14 cellular contexts compared by ENCODE assay signal in genomic region chr14:54654600-54654999, GRCh38.
A peak's percentile ranks its signal among the peaks of the same experiment; 100 is the strongest.
DNase-seq lines count a peak whose midpoint lies in the region; ATAC-seq and TF ChIP-seq lines count a peak whose summit lies in the region.
"Had no signal": no experiment of that assay in that cellular context is flagged by ENCODE, and none has a peak within 500 bp of the region (broad histone marks: within the 10 kb centered on the region; RNA-seq: fewer than 3 reads in every experiment).

No MANE protein-coding gene starts in this region.

- peak overlapping the region; percentile 58 for H3K27ac Mint-ChIP-seq in dendritic cell treated with granulocyte-macrophage colony-stimulating factor and Interleukin-4, amounts not matched to agents 40 ng/mL and 50 ng/mL, for 4 days
- peak overlapping the region; percentile 70 for H3K27ac Mint-ChIP-seq in type B pancreatic cell
- H3K27ac Mint-ChIP-seq: activated T-cell treated with anti-CD3 and anti-CD28 coated beads, Interleukin-2, amount 50 U/mL, for 24 hours; CD8-positive, alpha-beta memory T cell; stimulated activated naive B cell treated with anti-CD40 and anti-IgM and Interleukin-4, amounts not matched to agents 10 μg/mL and 1 μg/mL and 100 μg/mL, for 72 hours; T-cell had no signal

- no peak overlapping the region for H3K4me3 Mint-ChIP-seq in dendritic cell treated with granulocyte-macrophage colony-stimulating factor and Interleukin-4, amounts not matched to agents 40 ng/mL and 50 ng/mL, for 4 days
- no peak overlapping the region for H3K4me3 Mint-ChIP-seq in type B pancreatic cell
- H3K4me3 Mint-ChIP-seq: activated T-cell treated with anti-CD3 and anti-CD28 coated beads, Interleukin-2, amount 50 U/mL, for 24 hours; CD8-positive, alpha-beta memory T cell; stimulated activated naive B cell treated with anti-CD40 and anti-IgM and Interleukin-4, amounts not matched to agents 10 μg/mL and 1 μg/mL and 100 μg/mL, for 72 hours; T-cell had no signal

- H3K4me3 ChIP-seq in RWPE2 (ENCODE audit: severe bottlenecking) (no peak overlapping the region), muscle layer of duodenum (ENCODE audit: low read depth in 1 of 2, low read length in 2 of 2) (no peak overlapping the region)
- H3K4me3 ChIP-seq: pancreas had no signal

- peaks cover 27% of the 10 kb centered on the region for H3K4me1 Mint-ChIP-seq in dendritic cell treated with granulocyte-macrophage colony-stimulating factor and Interleukin-4, amounts not matched to agents 40 ng/mL and 50 ng/mL, for 4 days (ENCODE audit: low read depth)
- peaks cover 33% of the 10 kb centered on the region for H3K4me1 Mint-ChIP-seq in type B pancreatic cell (ENCODE audit: unreplicated experiment)
- H3K4me1 Mint-ChIP-seq: CD8-positive, alpha-beta memory T cell; T-cell had no signal

- no peak for ATAC-seq in RWPE2 (ENCODE audit: low read depth)
- ATAC-seq: stimulated activated naive B cell treated with anti-CD40 and anti-IgM and Interleukin-4, amounts not matched to agents 10 μg/mL and 1 μg/mL and 100 μg/mL, for 72 hours; T-cell had no signal

- H3K27me3 ChIP-seq in RWPE2 (ENCODE audit: insufficient read depth, poor library complexity, severe bottlenecking) (no peaks in the 10 kb centered on the region), muscle layer of duodenum (ENCODE audit: low read depth, low read length) (no peaks in the 10 kb centered on the region)
- H3K27me3 ChIP-seq: pancreas had no signal

- H3K36me3 ChIP-seq in RWPE2 (ENCODE audit: low read depth) (no peaks in the 10 kb centered on the region), muscle layer of duodenum (ENCODE audit: control insufficient read depth in 1 of 2, insufficient read depth in 2 of 2, low read length in 2 of 2) (peaks cover 0 to 3% of the 10 kb centered on the region in 2 donors)
- H3K36me3 ChIP-seq: pancreas had no signal

- H3K9me3 ChIP-seq in RWPE2 (ENCODE audit: severe bottlenecking) (no peaks in the 10 kb centered on the region), muscle layer of duodenum (ENCODE audit: control insufficient read depth in 1 of 2, low read length in 2 of 2) (no peaks in the 10 kb centered on the region)
- H3K9me3 ChIP-seq: pancreas had no signal

- TF ChIP-seq CTCF in RWPE2 (IDR thresholded peaks at IDR 0.05; ENCODE audit: poor library complexity, severe bottlenecking) (no peak), type B pancreatic cell (conservative IDR thresholded peaks at IDR 0.05) (no peak)

- no peak for DNase-seq in RWPE2 (ENCODE audit: low spot score)
- no peak for DNase-seq in type B pancreatic cell (ENCODE audit: extremely low spot score, unreplicated experiment)
- DNase-seq in stimulated activated CD4-positive, alpha-beta T cell treated with anti-CD3 and anti-CD28 coated beads, Interleukin-1b, Interleukin-23, amount 100 ng/mL, for 48 hours: no peak
- DNase-seq in epidermal melanocyte (ENCODE audit: insufficient read length, low spot score): no peak
- DNase-seq in amygdala (lab: John Stamatoyannopoulos, UW): no peak
- DNase-seq: activated T-cell treated with anti-CD3 and anti-CD28 coated beads, Interleukin-2, amount 50 U/mL, for 24 hours; CD8-positive, alpha-beta memory T cell; hypothalamus; pancreas; stimulated activated CD4-positive, alpha-beta T cell treated with anti-CD3 and anti-CD28 coated beads, Interleukin-4, amount 100 ng/mL, for 24 hours; stimulated activated naive B cell treated with anti-CD40 and anti-IgM and Interleukin-4, amounts not matched to agents 10 μg/mL and 1 μg/mL and 100 μg/mL, for 72 hours; T-cell had no signal

- H3K4me1 ChIP-seq in RWPE2 (ENCODE audit: insufficient read depth, poor library complexity, severe bottlenecking) (peaks cover 61% of the 10 kb centered on the region), muscle layer of duodenum (ENCODE audit: control insufficient read depth in 1 of 2, insufficient read depth in 2 of 2, low read length in 2 of 2) (peaks cover 12 to 19% of the 10 kb centered on the region in 2 donors)

- peaks cover 3% of the 10 kb centered on the region for H3K27me3 Mint-ChIP-seq in dendritic cell treated with granulocyte-macrophage colony-stimulating factor and Interleukin-4, amounts not matched to agents 40 ng/mL and 50 ng/mL, for 4 days
- no peaks in the 10 kb centered on the region for H3K27me3 Mint-ChIP-seq in type B pancreatic cell
- H3K27me3 Mint-ChIP-seq: stimulated activated naive B cell treated with anti-CD40 and anti-IgM and Interleukin-4, amounts not matched to agents 10 μg/mL and 1 μg/mL and 100 μg/mL, for 72 hours had no signal

- no peaks in the 10 kb centered on the region for H3K9me3 Mint-ChIP-seq in dendritic cell treated with granulocyte-macrophage colony-stimulating factor and Interleukin-4, amounts not matched to agents 40 ng/mL and 50 ng/mL, for 4 days
- peaks cover 6% of the 10 kb centered on the region for H3K9me3 Mint-ChIP-seq in type B pancreatic cell
- H3K9me3 Mint-ChIP-seq: activated T-cell treated with anti-CD3 and anti-CD28 coated beads, Interleukin-2, amount 50 U/mL, for 24 hours; CD8-positive, alpha-beta memory T cell; stimulated activated naive B cell treated with anti-CD40 and anti-IgM and Interleukin-4, amounts not matched to agents 10 μg/mL and 1 μg/mL and 100 μg/mL, for 72 hours; T-cell had no signal

- H3K36me3 Mint-ChIP-seq in dendritic cell treated with granulocyte-macrophage colony-stimulating factor and Interleukin-4, amounts not matched to agents 40 ng/mL and 50 ng/mL, for 4 days (ENCODE audit: low read depth): no peaks in the 10 kb centered on the region
- no peaks in the 10 kb centered on the region for H3K36me3 Mint-ChIP-seq in type B pancreatic cell
- H3K36me3 Mint-ChIP-seq: CD8-positive, alpha-beta memory T cell; stimulated activated naive B cell treated with anti-CD40 and anti-IgM and Interleukin-4, amounts not matched to agents 10 μg/mL and 1 μg/mL and 100 μg/mL, for 72 hours; T-cell had no signal

- H3K27ac ChIP-seq in RWPE2 (ENCODE audit: poor library complexity, severe bottlenecking): peak overlapping the region; percentile 99
- H3K27ac ChIP-seq in muscle layer of duodenum (ENCODE audit: low read length): peak overlapping the region; percentile 82

- intact Hi-C loops in dendritic cell treated with granulocyte-macrophage colony-stimulating factor and Interleukin-4, amounts not matched to agents 40 ng/mL and 50 ng/mL, for 4 days (cut with micrococcal nuclease): no loop called here
